In genomic region chr13:111330211-111330610, GRCh38 we compare ENCODE assay signal across 17 cellular contexts. TPM values are rescaled to one million over a fixed set of nuclear protein-coding genes. Genes with fewer than 3 reads are reported as not detected.
DNase-seq lines count a peak whose midpoint lies in the region; TF ChIP-seq lines count a peak whose summit lies in the region.
"Had no signal": no experiment of that assay in that cellular context is flagged by ENCODE, and none has a peak within 500 bp of the region (broad histone marks: within the 10 kb centered on the region; RNA-seq: fewer than 3 reads in every experiment).

No MANE protein-coding gene starts in this region.

- H3K27me3 Mint-ChIP-seq in CD14-positive monocyte (ENCODE audit: low read depth in 3 of 3) (peaks cover 0 to 3% (median 2%) of the 10 kb centered on the region in 3 donors), chondrocyte (ENCODE audit: low read depth) (no peaks in the 10 kb centered on the region)
- peaks cover 5% of the 10 kb centered on the region for H3K27me3 Mint-ChIP-seq in activated T-helper 2 cell treated with anti-CD3 and anti-CD28 coated beads, Interferon-gamma antibody, Interleukin-2, Interleukin-4, amounts not matched to agents 10 μg/mL and 5 μg/mL and 100 μg/mL, durations not matched to agents 14 hours and 24 hours and 36 hours (ENCODE audit: low read depth)

- no peaks in the 10 kb centered on the region for H3K4me1 Mint-ChIP-seq in CD14-positive monocyte
- H3K4me1 Mint-ChIP-seq in activated T-helper 2 cell treated with anti-CD3 and anti-CD28 coated beads, Interferon-gamma antibody, Interleukin-2, Interleukin-4, amounts not matched to agents 10 μg/mL and 5 μg/mL and 100 μg/mL, durations not matched to agents 14 hours and 24 hours and 36 hours (ENCODE audit: low read depth), result no peaks in the 10 kb centered on the region
- H3K4me1 Mint-ChIP-seq in chondrocyte (ENCODE audit: low read depth), result no peaks in the 10 kb centered on the region

- no peaks in the 10 kb centered on the region for H3K36me3 Mint-ChIP-seq in CD14-positive monocyte
- H3K36me3 Mint-ChIP-seq in activated T-helper 2 cell treated with anti-CD3 and anti-CD28 coated beads, Interferon-gamma antibody, Interleukin-2, Interleukin-4, amounts not matched to agents 10 μg/mL and 5 μg/mL and 100 μg/mL, durations not matched to agents 14 hours and 24 hours and 36 hours (ENCODE audit: low read depth), result no peaks in the 10 kb centered on the region
- H3K36me3 Mint-ChIP-seq in chondrocyte (ENCODE audit: low read depth), result peaks cover 13% of the 10 kb centered on the region

- no peaks in the 10 kb centered on the region for H4K20me1 ChIP-seq in smooth muscle cell (ENCODE audit: low read depth)

- no peaks in the 10 kb centered on the region for H3K27me3 ChIP-seq in smooth muscle cell (ENCODE audit: low read depth)

- peak overlapping the region; percentile 16 for H3K4me2 ChIP-seq in smooth muscle cell

- intact Hi-C loops in CD14-positive monocyte (cut with micrococcal nuclease), result no loop called here
- intact Hi-C loops in activated T-helper 2 cell treated with anti-CD3 and anti-CD28 coated beads, Interferon-gamma antibody, Interleukin-2, Interleukin-4, amounts not matched to agents 10 μg/mL and 5 μg/mL and 100 μg/mL, durations not matched to agents 14 hours and 24 hours and 36 hours (cut with micrococcal nuclease), result no loop called here

- no peak overlapping the region for H3K27ac ChIP-seq in smooth muscle cell (ENCODE audit: low read depth)
- H3K27ac ChIP-seq: C4-2B, HL-60 had no signal

- in situ Hi-C loops in GM13976 (cut with MboI; ENCODE audit: low sequenced_read_pairs, unreplicated experiment), result no loop called here

- no peaks in the 10 kb centered on the region for H3K9me3 ChIP-seq in smooth muscle cell (replicated peaks; ENCODE audit: low read depth)
- H3K9me3 ChIP-seq: BE2C had no signal

- H3F3A ChIP-seq in smooth muscle cell (ENCODE audit: low read depth), result no peaks in the 10 kb centered on the region

- H3K36me3 ChIP-seq in smooth muscle cell (ENCODE audit: low read depth), result no peaks in the 10 kb centered on the region
- H3K36me3 ChIP-seq: BE2C had no signal

- H3K9me3 Mint-ChIP-seq in CD14-positive monocyte (peaks cover 2 to 15% (median 6%) of the 10 kb centered on the region in 7 donors), chondrocyte (ENCODE audit: low read depth) (peaks cover 4% of the 10 kb centered on the region)
- no peaks in the 10 kb centered on the region for H3K9me3 Mint-ChIP-seq in activated T-helper 2 cell treated with anti-CD3 and anti-CD28 coated beads, Interferon-gamma antibody, Interleukin-2, Interleukin-4, amounts not matched to agents 10 μg/mL and 5 μg/mL and 100 μg/mL, durations not matched to agents 14 hours and 24 hours and 36 hours

- H3K27ac Mint-ChIP-seq in CD14-positive monocyte, result no peak overlapping the region
- no peak overlapping the region for H3K27ac Mint-ChIP-seq in activated T-helper 2 cell treated with anti-CD3 and anti-CD28 coated beads, Interferon-gamma antibody, Interleukin-2, Interleukin-4, amounts not matched to agents 10 μg/mL and 5 μg/mL and 100 μg/mL, durations not matched to agents 14 hours and 24 hours and 36 hours
- no peak overlapping the region for H3K27ac Mint-ChIP-seq in chondrocyte (ENCODE audit: unreplicated experiment)
- H3K27ac Mint-ChIP-seq: CD8-positive, alpha-beta T cell had no signal

- H3K4me1 ChIP-seq in smooth muscle cell (ENCODE audit: low read depth), result no peaks in the 10 kb centered on the region
- H3K4me1 ChIP-seq: BE2C had no signal

- H3K4me3 Mint-ChIP-seq in CD14-positive monocyte (no peak overlapping the region), chondrocyte (ENCODE audit: unreplicated experiment) (no peak overlapping the region)
- no peak overlapping the region for H3K4me3 Mint-ChIP-seq in activated T-helper 2 cell treated with anti-CD3 and anti-CD28 coated beads, Interferon-gamma antibody, Interleukin-2, Interleukin-4, amounts not matched to agents 10 μg/mL and 5 μg/mL and 100 μg/mL, durations not matched to agents 14 hours and 24 hours and 36 hours (ENCODE audit: low read depth)
- H3K4me3 Mint-ChIP-seq: CD8-positive, alpha-beta T cell had no signal

- no peak overlapping the region for H2AFZ ChIP-seq in smooth muscle cell (ENCODE audit: low read depth)

- H3K4me3 ChIP-seq in fibroblast of villous mesenchyme (ENCODE audit: low read depth, low read length) (no peak overlapping the region), smooth muscle cell (no peak overlapping the region)
- H3K4me3 ChIP-seq: GM12878, K562 had no signal

- no peaks in the 10 kb centered on the region for H3K79me2 ChIP-seq in smooth muscle cell (ENCODE audit: low read depth)

- 44% methylated on average over 8 of the region's 8 CpGs for WGBS in smooth muscle cell (ENCODE audit: low lambda C conversion rate)

- no peak overlapping the region for H3K9ac ChIP-seq in smooth muscle cell (ENCODE audit: low read depth)

- DNase-seq in CD14-positive monocyte (ENCODE audit: low spot score) (peak; percentile 4), GM13976 (ENCODE audit: low spot score) (peak; percentile 5), fibroblast of villous mesenchyme (ENCODE audit: low read depth) (peak; percentile 5), smooth muscle cell (lab: John Stamatoyannopoulos, UW; ENCODE audit: unreplicated experiment) (no peak), GF-D8 (lab: John Stamatoyannopoulos, UW) (no peak), HT-29 (ENCODE audit: low spot score) (no peak), chondrocyte (ENCODE audit: low spot score) (no peak)
- DNase-seq in activated T-helper 2 cell treated with anti-CD3 and anti-CD28 coated beads, Interferon-gamma antibody, Interleukin-2, Interleukin-4, amounts not matched to agents 10 μg/mL and 5 μg/mL and 100 μg/mL, durations not matched to agents 14 hours and 24 hours and 36 hours (ENCODE audit: low spot score), result no peak
- DNase-seq: BE2C, COR-L47, DND-41 had no signal

- TF ChIP-seq CTCF in CD14-positive monocyte (IDR thresholded peaks at IDR 0.05) (no peak), GM13976 (IDR thresholded peaks at IDR 0.05; ENCODE audit: borderline replicate concordance, control extremely low read depth, extremely low read depth, insufficient read depth, missing control alignments) (no peak), fibroblast of villous mesenchyme (IDR thresholded peaks at IDR 0.05; ENCODE audit: insufficient read depth, low read depth, low read length) (no peak), smooth muscle cell (IDR thresholded peaks at IDR 0.05; ENCODE audit: borderline replicate concordance, insufficient read depth, poor library complexity, severe bottlenecking) (no peak), chondrocyte (IDR thresholded peaks at IDR 0.05) (no peak)

RNA-seq across cellular contexts. Expression of gene TEX29, which starts 9.8 kb away (rescaled TPM):
- polyA plus RNA-seq in CD14-positive monocyte (under 1 TPM in 1 of 2 donors, not detected in 1; 0.29 TPM), smooth muscle cell (4.4 and 6.1 TPM in 2 replicates)
- total RNA-seq in fibroblast of villous mesenchyme (0.64 TPM in 1 of 2 replicates, not detected in the other), smooth muscle cell (1.0 TPM in 1 of 2 replicates, not detected in the other), chondrocyte (0.59 to 0.94 TPM (median 0.70 TPM) in 3 replicates)
- not detected in 2 replicates for total RNA-seq in HT-29 (2014; rRNA removed; shearing (Covaris generic))
- total RNA-seq in activated T-helper 2 cell treated with anti-CD3 and anti-CD28 coated beads, Interferon-gamma antibody, Interleukin-2, Interleukin-4, amounts not matched to agents 10 μg/mL and 5 μg/mL and 100 μg/mL, durations not matched to agents 14 hours and 24 hours and 36 hours, result 0.46 and 0.51 TPM in 2 replicates
- total RNA-seq: GM12878, H4, K562 had no signal

Comparison
In these comparisons a context has a peak if more than half of its experiments do, and no peak if none do; other contexts are left out.
1. DNase-seq: peak in CD14-positive monocyte (single experiment), GM13976 (single experiment) and fibroblast of villous mesenchyme (single experiment); none in smooth muscle cell (single experiment), GF-D8 (single experiment), HT-29 (single experiment), activated T-helper 2 cell treated with anti-CD3 and anti-CD28 coated beads, Interferon-gamma antibody, Interleukin-2, Interleukin-4, amounts not matched to agents 10 μg/mL and 5 μg/mL and 100 μg/mL, durations not matched to agents 14 hours and 24 hours and 36 hours (single experiment) and chondrocyte (single experiment).